ENCODE assay signal across 13 cellular contexts in genomic region chr6:72683797-72684196, GRCh38.
A peak's percentile ranks its signal among the peaks of the same experiment; 100 is the strongest.
DNase-seq lines count a peak whose midpoint lies in the region; ATAC-seq and TF ChIP-seq lines count a peak whose summit lies in the region.
"Had no signal": no experiment of that assay in that cellular context is flagged by ENCODE, and none has a peak within 500 bp of the region (broad histone marks: within the 10 kb centered on the region; RNA-seq: fewer than 3 reads in every experiment).

No MANE protein-coding gene starts in this region.

- peak overlapping the region; percentile 9 for H3K27ac Mint-ChIP-seq in activated CD8-positive, alpha-beta T cell treated with anti-CD3 and anti-CD28 coated beads for 36 hours
- H3K27ac Mint-ChIP-seq in activated CD8-positive, alpha-beta T cell treated with anti-CD3 and anti-CD28 coated beads, Interleukin-2, amount 10 ng/mL, durations not matched to agents 7 days and 5 days: no peak overlapping the region
- H3K27ac Mint-ChIP-seq in stimulated activated memory B cell treated with anti-CD40 and anti-IgM and Interleukin-4, amounts not matched to agents 10 μg/mL and 1 μg/mL and 100 μg/mL, for 72 hours: peak overlapping the region; percentile 66
- H3K27ac Mint-ChIP-seq in T-helper 17 cell: no peak overlapping the region

- no peak overlapping the region for H3K4me3 Mint-ChIP-seq in activated CD8-positive, alpha-beta T cell treated with anti-CD3 and anti-CD28 coated beads for 36 hours
- H3K4me3 Mint-ChIP-seq in activated CD8-positive, alpha-beta T cell treated with anti-CD3 and anti-CD28 coated beads, Interleukin-2, amount 10 ng/mL, durations not matched to agents 7 days and 5 days: no peak overlapping the region
- no peak overlapping the region for H3K4me3 Mint-ChIP-seq in stimulated activated memory B cell treated with anti-CD40 and anti-IgM and Interleukin-4, amounts not matched to agents 10 μg/mL and 1 μg/mL and 100 μg/mL, for 72 hours
- H3K4me3 Mint-ChIP-seq in T-helper 17 cell: no peak overlapping the region

- H3K27me3 Mint-ChIP-seq in activated CD8-positive, alpha-beta T cell treated with anti-CD3 and anti-CD28 coated beads for 36 hours: no peaks in the 10 kb centered on the region
- no peaks in the 10 kb centered on the region for H3K27me3 Mint-ChIP-seq in activated CD8-positive, alpha-beta T cell treated with anti-CD3 and anti-CD28 coated beads, Interleukin-2, amount 10 ng/mL, durations not matched to agents 7 days and 5 days (ENCODE audit: low read depth)
- H3K27me3 Mint-ChIP-seq in stimulated activated memory B cell treated with anti-CD40 and anti-IgM and Interleukin-4, amounts not matched to agents 10 μg/mL and 1 μg/mL and 100 μg/mL, for 72 hours: no peaks in the 10 kb centered on the region
- H3K27me3 Mint-ChIP-seq in T-helper 17 cell: no peaks in the 10 kb centered on the region

- POLR2A ChIA-PET in activated CD8-positive, alpha-beta T cell treated with anti-CD3 and anti-CD28 coated beads for 36 hours (lab: Charles Lee): no interaction called here
- POLR2A ChIA-PET in activated CD8-positive, alpha-beta T cell treated with anti-CD3 and anti-CD28 coated beads, Interleukin-2, amount 10 ng/mL, durations not matched to agents 7 days and 5 days (lab: Charles Lee): no interaction called here

- intact Hi-C loops in activated CD8-positive, alpha-beta T cell treated with anti-CD3 and anti-CD28 coated beads for 36 hours (cut with micrococcal nuclease): no loop called here

- H3K36me3 Mint-ChIP-seq in activated CD8-positive, alpha-beta T cell treated with anti-CD3 and anti-CD28 coated beads for 36 hours (ENCODE audit: low read depth): peaks cover 15% of the 10 kb centered on the region
- H3K36me3 Mint-ChIP-seq in activated CD8-positive, alpha-beta T cell treated with anti-CD3 and anti-CD28 coated beads, Interleukin-2, amount 10 ng/mL, durations not matched to agents 7 days and 5 days (ENCODE audit: low read depth): peaks cover 6% of the 10 kb centered on the region
- peaks cover 6% of the 10 kb centered on the region for H3K36me3 Mint-ChIP-seq in stimulated activated memory B cell treated with anti-CD40 and anti-IgM and Interleukin-4, amounts not matched to agents 10 μg/mL and 1 μg/mL and 100 μg/mL, for 72 hours
- no peaks in the 10 kb centered on the region for H3K36me3 Mint-ChIP-seq in T-helper 17 cell (ENCODE audit: low read depth)

- H3K9me3 Mint-ChIP-seq in activated CD8-positive, alpha-beta T cell treated with anti-CD3 and anti-CD28 coated beads for 36 hours: no peaks in the 10 kb centered on the region
- H3K9me3 Mint-ChIP-seq in activated CD8-positive, alpha-beta T cell treated with anti-CD3 and anti-CD28 coated beads, Interleukin-2, amount 10 ng/mL, durations not matched to agents 7 days and 5 days (ENCODE audit: insufficient read depth): no peaks in the 10 kb centered on the region
- no peaks in the 10 kb centered on the region for H3K9me3 Mint-ChIP-seq in stimulated activated memory B cell treated with anti-CD40 and anti-IgM and Interleukin-4, amounts not matched to agents 10 μg/mL and 1 μg/mL and 100 μg/mL, for 72 hours

- peaks cover 10% of the 10 kb centered on the region for H3K4me1 Mint-ChIP-seq in activated CD8-positive, alpha-beta T cell treated with anti-CD3 and anti-CD28 coated beads for 36 hours (ENCODE audit: low read depth)
- H3K4me1 Mint-ChIP-seq in activated CD8-positive, alpha-beta T cell treated with anti-CD3 and anti-CD28 coated beads, Interleukin-2, amount 10 ng/mL, durations not matched to agents 7 days and 5 days (ENCODE audit: low read depth): peaks cover 10% of the 10 kb centered on the region
- peaks cover 18% of the 10 kb centered on the region for H3K4me1 Mint-ChIP-seq in stimulated activated memory B cell treated with anti-CD40 and anti-IgM and Interleukin-4, amounts not matched to agents 10 μg/mL and 1 μg/mL and 100 μg/mL, for 72 hours
- no peaks in the 10 kb centered on the region for H3K4me1 Mint-ChIP-seq in T-helper 17 cell

- ATAC-seq in activated CD8-positive, alpha-beta T cell treated with anti-CD3 and anti-CD28 coated beads for 36 hours: no peak
- ATAC-seq in activated CD8-positive, alpha-beta T cell treated with anti-CD3 and anti-CD28 coated beads, Interleukin-2, amount 10 ng/mL, durations not matched to agents 7 days and 5 days: no peak
- ATAC-seq in GM21619 (IDR thresholded peaks at IDR 0.05; ENCODE audit: unreplicated experiment) (peak; percentile 93), HG03108 (IDR thresholded peaks at IDR 0.05; ENCODE audit: unreplicated experiment) (peak; percentile 85), T-helper 17 cell (no peak)
- ATAC-seq in stimulated activated memory B cell treated with anti-CD40 and anti-IgM and Interleukin-4, amounts not matched to agents 10 μg/mL and 1 μg/mL and 100 μg/mL, for 72 hours: peak; percentile 71
- ATAC-seq: mucosa of descending colon had no signal

- CTCF ChIA-PET in activated CD8-positive, alpha-beta T cell treated with anti-CD3 and anti-CD28 coated beads for 36 hours (lab: Charles Lee): interaction anchor here (1.5 to 1.7 kb wide), 2 partner anchors 14 to 67 kb away, joined by 4 to 5 read pairs; no protein-coding TSS in a partner anchor
- CTCF ChIA-PET in activated CD8-positive, alpha-beta T cell treated with anti-CD3 and anti-CD28 coated beads, Interleukin-2, amount 10 ng/mL, durations not matched to agents 7 days and 5 days (lab: Charles Lee): interaction anchor here (0.6 kb wide), 1 partner anchor 199 kb away, joined by 3 read pairs; no protein-coding TSS in a partner anchor

- TF ChIP-seq CTCF in activated CD8-positive, alpha-beta T cell treated with anti-CD3 and anti-CD28 coated beads for 36 hours (IDR thresholded peaks at IDR 0.05): no peak

- no peak for DNase-seq in activated CD8-positive, alpha-beta T cell treated with anti-CD3 and anti-CD28 coated beads for 36 hours
- no peak for DNase-seq in activated CD8-positive, alpha-beta T cell treated with anti-CD3 and anti-CD28 coated beads, Interleukin-2, amount 10 ng/mL, durations not matched to agents 7 days and 5 days
- DNase-seq in DMS114 treated with DMSO at 0.1 percent for 48 hours (lab: John Stamatoyannopoulos, UW; ENCODE audit: unreplicated experiment) (no peak), AG20443 (ENCODE audit: low spot score) (no peak), T-helper 17 cell (no peak)
- DNase-seq: 8988T; activated CD8-positive, alpha-beta memory T cell treated with anti-CD3 and anti-CD28 coated beads, Interleukin-2, amount 50 U/mL, for 48 hours; DND-41; mucosa of descending colon; NK-92 treated with Interleukin-12 subunit alpha and Interleukin-12 subunit beta, amount 100 ng/mL, for 24 hours had no signal

- H3K9me3 ChIP-seq in T-helper 17 cell (ENCODE audit: control insufficient read depth, low read length, poor library complexity, severe bottlenecking): no peaks in the 10 kb centered on the region
- H3K9me3 ChIP-seq: mucosa of descending colon had no signal

Comparison
In these comparisons a context has a peak if more than half of its experiments do, and no peak if none do; other contexts are left out.
1. H3K27ac Mint-ChIP-seq: peak in activated CD8-positive, alpha-beta T cell treated with anti-CD3 and anti-CD28 coated beads for 36 hours (single experiment) and stimulated activated memory B cell treated with anti-CD40 and anti-IgM and Interleukin-4, amounts not matched to agents 10 μg/mL and 1 μg/mL and 100 μg/mL, for 72 hours (single experiment); none in activated CD8-positive, alpha-beta T cell treated with anti-CD3 and anti-CD28 coated beads, Interleukin-2, amount 10 ng/mL, durations not matched to agents 7 days and 5 days (single experiment) and T-helper 17 cell (single experiment).
2. ATAC-seq: peak in GM21619 (single experiment), HG03108 (single experiment) and stimulated activated memory B cell treated with anti-CD40 and anti-IgM and Interleukin-4, amounts not matched to agents 10 μg/mL and 1 μg/mL and 100 μg/mL, for 72 hours (single experiment); none in activated CD8-positive, alpha-beta T cell treated with anti-CD3 and anti-CD28 coated beads for 36 hours (single experiment), activated CD8-positive, alpha-beta T cell treated with anti-CD3 and anti-CD28 coated beads, Interleukin-2, amount 10 ng/mL, durations not matched to agents 7 days and 5 days (single experiment) and T-helper 17 cell (single experiment).